1 cellular context compared by ENCODE assay signal in the genomic region with DNA sequence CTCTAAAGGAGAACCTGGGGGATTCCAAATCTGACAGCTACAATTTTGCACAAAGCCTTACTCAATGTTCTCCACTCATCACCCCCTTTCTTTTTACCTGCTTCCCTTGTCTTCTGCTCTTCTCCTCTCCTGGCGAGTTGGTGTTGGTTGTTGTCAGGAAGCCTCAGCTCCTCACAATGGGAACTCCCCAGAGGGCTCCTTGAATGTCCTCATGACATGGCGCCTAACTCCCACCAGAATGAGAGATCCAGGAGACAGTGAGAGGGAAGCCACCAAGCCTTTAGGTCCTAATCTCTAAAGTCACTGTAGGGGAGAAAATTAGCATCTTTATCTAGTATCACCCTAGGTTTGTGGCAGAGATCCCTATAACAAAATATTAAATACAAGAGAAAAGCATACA.
TF ChIP-seq lines count a peak whose summit lies in the region.

No MANE protein-coding gene starts in this region.

TF ChIP-seq in GM23338, 12 proteins besides CTCF, POLR2A, EP300 and RAD21 (continued from another document):
- TF ChIP-seq ZNF462 (CRISPR knock-in tag; IDR thresholded peaks at IDR 0.05): no peak
- TF ChIP-seq POLR2AphosphoS5 (IDR thresholded peaks at IDR 0.05; ENCODE audit: low read depth): no peak
